ENCODE assay signal across 1 cellular context in the genomic region with DNA sequence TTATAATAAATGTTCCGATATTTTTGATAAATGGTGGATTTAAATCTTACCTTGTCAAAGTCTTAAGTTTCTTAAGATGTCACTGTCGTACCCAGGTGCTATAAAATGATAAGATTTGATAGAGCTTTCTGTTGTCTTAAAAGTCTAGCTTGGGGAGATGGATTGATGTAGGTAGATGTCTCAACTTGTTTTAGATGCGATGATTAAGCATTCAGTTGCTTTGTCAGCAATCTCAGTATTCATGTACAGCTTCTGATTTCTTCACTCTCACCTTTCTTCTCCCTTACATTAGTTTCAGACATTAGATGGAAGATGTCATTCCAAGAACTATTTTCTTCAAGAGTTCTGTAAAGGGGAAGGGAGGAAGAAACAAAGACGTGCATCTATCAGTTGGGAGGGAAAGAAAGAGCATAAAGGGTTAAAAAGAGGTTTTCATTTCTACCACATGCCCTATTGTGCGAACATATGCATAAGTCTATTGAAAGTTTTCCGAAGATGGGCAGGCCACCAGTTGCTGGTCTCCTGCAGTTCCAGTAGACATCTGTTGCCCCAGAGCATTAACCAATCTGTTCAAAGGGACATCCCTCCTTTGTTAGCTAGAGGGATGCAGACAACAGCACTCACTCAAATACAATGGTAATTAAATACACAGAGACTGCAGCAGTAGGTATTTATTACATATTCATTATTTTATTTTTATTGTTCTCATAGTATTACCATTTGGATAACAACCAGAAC.
TF ChIP-seq lines count a peak whose summit lies in the region.

No MANE protein-coding gene starts in this region.

TF ChIP-seq in GM23338, 12 proteins besides CTCF, POLR2A, EP300 and RAD21 (continued from another document):
- TF ChIP-seq, protein P1, sequence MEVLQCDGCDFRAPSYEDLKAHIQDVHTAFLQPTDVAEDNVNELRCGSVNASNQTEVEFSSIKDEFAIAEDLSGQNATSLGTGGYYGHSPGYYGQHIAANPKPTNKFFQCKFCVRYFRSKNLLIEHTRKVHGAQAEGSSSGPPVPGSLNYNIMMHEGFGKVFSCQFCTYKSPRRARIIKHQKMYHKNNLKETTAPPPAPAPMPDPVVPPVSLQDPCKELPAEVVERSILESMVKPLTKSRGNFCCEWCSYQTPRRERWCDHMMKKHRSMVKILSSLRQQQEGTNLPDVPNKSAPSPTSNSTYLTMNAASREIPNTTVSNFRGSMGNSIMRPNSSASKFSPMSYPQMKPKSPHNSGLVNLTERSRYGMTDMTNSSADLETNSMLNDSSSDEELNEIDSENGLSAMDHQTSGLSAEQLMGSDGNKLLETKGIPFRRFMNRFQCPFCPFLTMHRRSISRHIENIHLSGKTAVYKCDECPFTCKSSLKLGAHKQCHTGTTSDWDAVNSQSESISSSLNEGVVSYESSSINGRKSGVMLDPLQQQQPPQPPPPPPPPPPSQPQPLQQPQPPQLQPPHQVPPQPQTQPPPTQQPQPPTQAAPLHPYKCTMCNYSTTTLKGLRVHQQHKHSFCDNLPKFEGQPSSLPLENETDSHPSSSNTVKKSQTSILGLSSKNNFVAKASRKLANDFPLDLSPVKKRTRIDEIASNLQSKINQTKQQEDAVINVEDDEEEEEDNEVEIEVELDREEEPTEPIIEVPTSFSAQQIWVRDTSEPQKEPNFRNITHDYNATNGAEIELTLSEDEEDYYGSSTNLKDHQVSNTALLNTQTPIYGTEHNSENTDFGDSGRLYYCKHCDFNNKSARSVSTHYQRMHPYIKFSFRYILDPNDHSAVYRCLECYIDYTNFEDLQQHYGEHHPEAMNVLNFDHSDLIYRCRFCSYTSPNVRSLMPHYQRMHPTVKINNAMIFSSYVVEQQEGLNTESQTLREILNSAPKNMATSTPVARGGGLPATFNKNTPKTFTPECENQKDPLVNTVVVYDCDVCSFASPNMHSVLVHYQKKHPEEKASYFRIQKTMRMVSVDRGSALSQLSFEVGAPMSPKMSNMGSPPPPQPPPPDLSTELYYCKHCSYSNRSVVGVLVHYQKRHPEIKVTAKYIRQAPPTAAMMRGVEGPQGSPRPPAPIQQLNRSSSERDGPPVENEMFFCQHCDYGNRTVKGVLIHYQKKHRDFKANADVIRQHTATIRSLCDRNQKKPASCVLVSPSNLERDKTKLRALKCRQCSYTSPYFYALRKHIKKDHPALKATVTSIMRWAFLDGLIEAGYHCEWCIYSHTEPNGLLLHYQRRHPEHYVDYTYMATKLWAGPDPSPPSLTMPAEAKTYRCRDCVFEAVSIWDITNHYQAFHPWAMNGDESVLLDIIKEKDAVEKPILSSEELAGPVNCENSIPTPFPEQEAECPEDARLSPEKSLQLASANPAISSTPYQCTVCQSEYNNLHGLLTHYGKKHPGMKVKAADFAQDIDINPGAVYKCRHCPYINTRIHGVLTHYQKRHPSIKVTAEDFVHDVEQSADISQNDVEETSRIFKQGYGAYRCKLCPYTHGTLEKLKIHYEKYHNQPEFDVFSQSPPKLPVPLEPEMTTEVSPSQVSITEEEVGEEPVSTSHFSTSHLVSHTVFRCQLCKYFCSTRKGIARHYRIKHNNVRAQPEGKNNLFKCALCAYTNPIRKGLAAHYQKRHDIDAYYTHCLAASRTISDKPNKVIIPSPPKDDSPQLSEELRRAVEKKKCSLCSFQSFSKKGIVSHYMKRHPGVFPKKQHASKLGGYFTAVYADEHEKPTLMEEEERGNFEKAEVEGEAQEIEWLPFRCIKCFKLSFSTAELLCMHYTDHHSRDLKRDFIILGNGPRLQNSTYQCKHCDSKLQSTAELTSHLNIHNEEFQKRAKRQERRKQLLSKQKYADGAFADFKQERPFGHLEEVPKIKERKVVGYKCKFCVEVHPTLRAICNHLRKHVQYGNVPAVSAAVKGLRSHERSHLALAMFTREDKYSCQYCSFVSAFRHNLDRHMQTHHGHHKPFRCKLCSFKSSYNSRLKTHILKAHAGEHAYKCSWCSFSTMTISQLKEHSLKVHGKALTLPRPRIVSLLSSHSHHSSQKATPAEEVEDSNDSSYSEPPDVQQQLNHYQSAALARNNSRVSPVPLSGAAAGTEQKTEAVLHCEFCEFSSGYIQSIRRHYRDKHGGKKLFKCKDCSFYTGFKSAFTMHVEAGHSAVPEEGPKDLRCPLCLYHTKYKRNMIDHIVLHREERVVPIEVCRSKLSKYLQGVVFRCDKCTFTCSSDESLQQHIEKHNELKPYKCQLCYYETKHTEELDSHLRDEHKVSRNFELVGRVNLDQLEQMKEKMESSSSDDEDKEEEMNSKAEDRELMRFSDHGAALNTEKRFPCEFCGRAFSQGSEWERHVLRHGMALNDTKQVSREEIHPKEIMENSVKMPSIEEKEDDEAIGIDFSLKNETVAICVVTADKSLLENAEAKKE (CRISPR knock-in tag; IDR thresholded peaks at IDR 0.05): no peak
